Comparison of ENCODE assay signal across 20 cellular contexts in genomic region chr13:27371932-27372331, GRCh38. TPM values are rescaled to one million over a fixed set of nuclear protein-coding genes. Genes with fewer than 3 reads are reported as not detected.
DNase-seq lines count a peak whose midpoint lies in the region; ATAC-seq lines count a peak whose summit lies in the region.
"Had no signal": no experiment of that assay in that cellular context is flagged by ENCODE, and none has a peak within 500 bp of the region (broad histone marks: within the 10 kb centered on the region; RNA-seq: fewer than 3 reads in every experiment).

No MANE protein-coding gene starts in this region.

- H3K9ac ChIP-seq in mucosa of rectum (ENCODE audit: low read depth in 1 of 2, low read length in 2 of 2) = no peak overlapping the region
- H3K9ac ChIP-seq: BLaER1 had no signal

- no peaks in the 10 kb centered on the region for H3K36me3 Mint-ChIP-seq in activated naive CD4-positive, alpha-beta T cell treated with anti-CD3 and anti-CD28 coated beads for 36 hours (ENCODE audit: low read depth)
- H3K36me3 Mint-ChIP-seq: CD8-positive, alpha-beta T cell had no signal

- peaks cover 0 to 8% of the 10 kb centered on the region in 2 donors for H3K27me3 ChIP-seq in mucosa of rectum (ENCODE audit: control insufficient read depth in 2 of 2, insufficient read depth in 2 of 2, low read length in 2 of 2)
- H3K27me3 ChIP-seq: BLaER1, SJSA1 had no signal

- no peak for ATAC-seq in GM21786 (IDR thresholded peaks at IDR 0.05; ENCODE audit: unreplicated experiment)
- ATAC-seq: CD8-positive, alpha-beta T cell; PC-3 had no signal

- H3K4me3 Mint-ChIP-seq in activated naive CD4-positive, alpha-beta T cell treated with anti-CD3 and anti-CD28 coated beads for 36 hours = no peak overlapping the region
- H3K4me3 Mint-ChIP-seq: CD8-positive, alpha-beta T cell had no signal

- peak overlapping the region; percentile 54 to 58 for H3K27ac ChIP-seq in mucosa of rectum (ENCODE audit: low read depth in 2 of 2, low read length in 2 of 2)
- H3K27ac ChIP-seq: BLaER1, RWPE1, SJSA1 had no signal

- CTCF ChIA-PET in activated naive CD4-positive, alpha-beta T cell treated with anti-CD3 and anti-CD28 coated beads for 36 hours (lab: Charles Lee) = interaction anchor here (0.6 to 10.4 kb wide), 7 partner anchors 11 to 626 kb away, joined by 3 to 143 read pairs (median 4); no protein-coding TSS in a partner anchor

- no peak overlapping the region for H3K27ac Mint-ChIP-seq in activated naive CD4-positive, alpha-beta T cell treated with anti-CD3 and anti-CD28 coated beads for 36 hours
- H3K27ac Mint-ChIP-seq: CD8-positive, alpha-beta T cell had no signal

- no peaks in the 10 kb centered on the region for H3K9me3 Mint-ChIP-seq in activated naive CD4-positive, alpha-beta T cell treated with anti-CD3 and anti-CD28 coated beads for 36 hours
- H3K9me3 Mint-ChIP-seq: CD8-positive, alpha-beta T cell had no signal

- peaks cover 21% of the 10 kb centered on the region for H3K27me3 Mint-ChIP-seq in activated naive CD4-positive, alpha-beta T cell treated with anti-CD3 and anti-CD28 coated beads for 36 hours (ENCODE audit: low read depth)

- intact Hi-C loops in activated naive CD4-positive, alpha-beta T cell treated with anti-CD3 and anti-CD28 coated beads for 36 hours (cut with micrococcal nuclease) = loop anchor here (10.0 kb wide), 1 partner anchor 343 kb away; no protein-coding TSS in a partner anchor

- H3K9me3 ChIP-seq in mucosa of rectum (ENCODE audit: control insufficient read depth in 2 of 2, low read length in 2 of 2) = no peaks in the 10 kb centered on the region
- H3K9me3 ChIP-seq: BLaER1, HAP-1, SJSA1 had no signal

- no peaks in the 10 kb centered on the region for H3K36me3 ChIP-seq in mucosa of rectum (ENCODE audit: control insufficient read depth in 2 of 2, insufficient read depth in 2 of 2, low read length in 2 of 2)
- H3K36me3 ChIP-seq: BLaER1, HAP-1, SJSA1 had no signal

- no peak overlapping the region for H3K4me3 ChIP-seq in mucosa of rectum (ENCODE audit: low read length in 2 of 2)
- H3K4me3 ChIP-seq: BLaER1, HAP-1, SJSA1 had no signal

- DNase-seq in NCI-H146 (lab: John Stamatoyannopoulos, UW) (peak; percentile 58), NCI-H146 treated with DMSO at 0.1 percent for 48 hours (lab: John Stamatoyannopoulos, UW; ENCODE audit: unreplicated experiment) (no peak), DMS153 treated with DMSO at 0.1 percent for 48 hours (lab: John Stamatoyannopoulos, UW; ENCODE audit: unreplicated experiment) (peak; percentile 35), NCI-H510A treated with DMSO at 0.1 percent for 48 hours (lab: John Stamatoyannopoulos, UW) (peak; percentile 82), germinal center (ENCODE audit: low spot score) (no peak)
- DNase-seq in activated naive CD4-positive, alpha-beta T cell treated with anti-CD3 and anti-CD28 coated beads for 36 hours = no peak
- DNase-seq: CD8-positive, alpha-beta T cell; Kasumi-1; MM.1S; NCI-H1436; NCI-H2171; NCI-H524 treated with DMSO at 0.1 percent for 48 hours; PC-3; T-helper 2 cell had no signal

- H3K4me1 ChIP-seq in mucosa of rectum (ENCODE audit: control insufficient read depth in 2 of 2, insufficient read depth in 2 of 2, low read length in 2 of 2) = peaks cover 6 to 31% of the 10 kb centered on the region in 2 donors
- H3K4me1 ChIP-seq: BLaER1, HAP-1, SJSA1 had no signal

- H3K4me1 Mint-ChIP-seq in activated naive CD4-positive, alpha-beta T cell treated with anti-CD3 and anti-CD28 coated beads for 36 hours (ENCODE audit: low read depth) = peaks cover 2% of the 10 kb centered on the region

RNA-seq across cellular contexts. Expression of gene GTF3A, which starts 52.5 kb away (rescaled TPM):
- total RNA-seq in activated naive CD4-positive, alpha-beta T cell treated with anti-CD3 and anti-CD28 coated beads for 36 hours = 100 to 1,000 TPM; 303 to 314 TPM

Comparison
In these comparisons a context has a peak if more than half of its experiments do, and no peak if none do; other contexts are left out.
1. DNase-seq: peak in NCI-H146 (single experiment), DMS153 treated with DMSO at 0.1 percent for 48 hours (single experiment) and NCI-H510A treated with DMSO at 0.1 percent for 48 hours (single experiment); none in NCI-H146 treated with DMSO at 0.1 percent for 48 hours (single experiment), activated naive CD4-positive, alpha-beta T cell treated with anti-CD3 and anti-CD28 coated beads for 36 hours (single experiment) and germinal center (single experiment).